In the genomic region with DNA sequence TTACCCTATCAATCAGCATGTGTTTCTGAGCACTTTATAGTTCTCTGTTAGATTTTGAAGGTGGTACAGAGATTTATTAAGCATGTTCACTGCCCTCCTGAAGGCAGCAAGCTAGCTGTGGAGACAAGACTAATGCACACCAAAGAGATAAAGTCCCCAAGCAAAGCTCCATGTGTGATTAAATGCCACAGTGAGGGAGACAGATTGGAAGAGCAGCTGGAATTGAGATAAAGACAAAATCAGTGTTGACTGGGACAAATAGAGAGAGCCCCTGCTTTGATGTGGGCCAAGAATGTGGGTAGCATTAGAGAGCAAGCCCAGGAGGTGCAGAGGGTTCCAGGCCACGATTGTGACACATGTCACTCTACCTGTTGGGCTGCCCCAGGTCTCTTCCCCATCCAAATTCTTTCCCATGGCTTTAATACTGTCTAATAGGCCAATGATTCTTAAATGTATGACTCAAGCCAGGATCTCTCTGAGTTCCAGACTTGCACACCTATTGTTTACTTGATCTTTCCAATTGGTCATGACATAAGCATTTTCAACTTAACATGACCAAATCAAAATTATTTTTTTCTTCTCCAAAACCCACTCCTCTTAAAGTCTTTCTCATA, we compare ENCODE assay signal across 17 cellular contexts.
A peak's percentile ranks its signal among the peaks of the same experiment; 100 is the strongest.
DNase-seq lines count a peak whose midpoint lies in the region; ATAC-seq and TF ChIP-seq lines count a peak whose summit lies in the region.
"Had no signal": no experiment of that assay in that cellular context is flagged by ENCODE, and none has a peak within 500 bp of the region (broad histone marks: within the 10 kb centered on the region; RNA-seq: fewer than 3 reads in every experiment).

No MANE protein-coding gene starts in this region.

- H2BK15ac ChIP-seq in mesendoderm (replicated peaks; ENCODE audit: low read depth) = no peak overlapping the region

- no peaks in the 10 kb centered on the region for H3K79me1 ChIP-seq in mesendoderm (ENCODE audit: low read length)

- no peak for TF ChIP-seq CTCF in GM23338 (conservative IDR thresholded peaks at IDR 0.05; ENCODE audit: low read depth in 2 of 2)
- no peak for TF ChIP-seq CTCF in PC-3 (conservative IDR thresholded peaks at IDR 0.05; ENCODE audit: low read depth, low read length)

- POLR2A ChIA-PET in PC-3 (lab: Charles Lee; ENCODE audit: unreplicated experiment) = interaction anchor here (0.5 kb wide), 1 partner anchor 1944 kb away, joined by 7 read pairs; no protein-coding TSS in a partner anchor

- H3K27me3 ChIP-seq in GM23338 (ENCODE audit: insufficient read depth) (no peaks in the 10 kb centered on the region), PC-3 (ENCODE audit: low read length) (no peaks in the 10 kb centered on the region), ectodermal cell (ENCODE audit: control insufficient read depth, insufficient read depth, low read length, poor library complexity, severe bottlenecking) (no peaks in the 10 kb centered on the region), mesendoderm (ENCODE audit: insufficient read depth, low read length, poor library complexity) (no peaks in the 10 kb centered on the region)
- H3K27me3 ChIP-seq: BLaER1 treated with 17β-estradiol and CSF1 and Interleukin-3, amounts not matched to agents 10 nM and 100 nM had no signal

- H2BK5ac ChIP-seq in mesendoderm (ENCODE audit: low read length) = no peak overlapping the region

- intact Hi-C loops in PC-3 (cut with micrococcal nuclease) = no loop called here

- CTCF ChIA-PET in PC-3 (lab: Charles Lee) = no interaction called here

- no peak overlapping the region for H3K18ac ChIP-seq in mesendoderm (ENCODE audit: low read length)

- no peaks in the 10 kb centered on the region for H3F3A ChIP-seq in GM23338 (replicated peaks; ENCODE audit: low read depth)
- no peaks in the 10 kb centered on the region for H3F3A ChIP-seq in PC-3 (ENCODE audit: low read length, unreplicated experiment)

- H4K20me1 ChIP-seq in GM23338 (replicated peaks; ENCODE audit: insufficient read depth) (no peaks in the 10 kb centered on the region), PC-3 (ENCODE audit: low read length) (no peaks in the 10 kb centered on the region)
- H4K20me1 ChIP-seq: BLaER1 treated with 17β-estradiol and CSF1 and Interleukin-3, amounts not matched to agents 10 nM and 100 nM had no signal

- no peak overlapping the region for H3K4ac ChIP-seq in mesendoderm (ENCODE audit: low read depth, low read length)

- H3K27ac Mint-ChIP-seq in GM23338 = no peak overlapping the region
- no peak overlapping the region for H3K27ac Mint-ChIP-seq in immature natural killer cell
- no peak overlapping the region for H3K27ac Mint-ChIP-seq in activated T-cell treated with anti-CD3 and anti-CD28 coated beads, Interleukin-2, amount 50 U/mL, for 72 hours

- WGBS in ectodermal cell, 2 experiments = 96 to 97% methylated on average over 1 of the region's 1 CpG
- no CpG with 5 or more reads among the region's 1 CpG for WGBS in mesendoderm (ENCODE audit: extremely low coverage, insufficient coverage, low lambda C conversion rate)

- H3K4me2 ChIP-seq in GM23338 (no peak overlapping the region), PC-3 (ENCODE audit: low read length) (no peak overlapping the region), mesendoderm (ENCODE audit: low read length) (no peak overlapping the region)
- H3K4me2 ChIP-seq: A549; BLaER1 treated with 17β-estradiol and CSF1 and Interleukin-3, amounts not matched to agents 10 nM and 100 nM had no signal

- DNase-seq in GM23338 (ENCODE audit: low spot score) = no peak
- peak; percentile 64 for DNase-seq in PC-3
- DNase-seq in mesendoderm = peak; percentile 36
- DNase-seq in DMS114 treated with DMSO at 0.1 percent for 48 hours (lab: John Stamatoyannopoulos, UW; ENCODE audit: unreplicated experiment) = no peak
- DNase-seq in immature natural killer cell = no peak
- DNase-seq in activated T-cell treated with anti-CD3 and anti-CD28 coated beads, Interleukin-2, amount 50 U/mL, for 72 hours = no peak
- DNase-seq: CD8-positive, alpha-beta memory T cell; GF-D8; Karpas-422; NCI-H187; NCI-H226; NCI-H524 treated with DMSO at 0.1 percent for 48 hours; NK-92 treated with Interleukin-12 subunit alpha and Interleukin-12 subunit beta, amount 100 ng/mL, for 24 hours had no signal

- no peak overlapping the region for H3K27ac ChIP-seq in GM23338 (ENCODE audit: low read depth)
- no peak overlapping the region for H3K27ac ChIP-seq in PC-3 (ENCODE audit: low read length)
- H3K27ac ChIP-seq in ectodermal cell (ENCODE audit: insufficient read depth, low read depth, low read length, poor library complexity, severe bottlenecking) = peak overlapping the region; percentile 22
- H3K27ac ChIP-seq in mesendoderm (ENCODE audit: low read depth, low read length) = no peak overlapping the region
- H3K27ac ChIP-seq: A549; BLaER1 treated with 17β-estradiol and CSF1 and Interleukin-3, amounts not matched to agents 10 nM and 100 nM had no signal

- no peaks in the 10 kb centered on the region for H3K4me1 ChIP-seq in GM23338 (ENCODE audit: insufficient read depth)
- H3K4me1 ChIP-seq in PC-3 (ENCODE audit: insufficient read depth, low read length) = peaks cover 8% of the 10 kb centered on the region
- H3K4me1 ChIP-seq in ectodermal cell (ENCODE audit: control insufficient read depth, insufficient read depth, low read length) = no peaks in the 10 kb centered on the region
- no peaks in the 10 kb centered on the region for H3K4me1 ChIP-seq in mesendoderm (ENCODE audit: control insufficient read depth, low read depth, low read length)
- H3K4me1 ChIP-seq: A549 had no signal

- ATAC-seq in GM23338 = no peak
- ATAC-seq in PC-3 = peak; percentile 43; the same call in 1 of the 2 replicates
- ATAC-seq in activated T-cell treated with anti-CD3 and anti-CD28 coated beads, Interleukin-2, amount 50 U/mL, for 72 hours (replicated peaks in 1 of 2) = no peak
- no peak for ATAC-seq in HG03378 (IDR thresholded peaks at IDR 0.05; ENCODE audit: unreplicated experiment)
- ATAC-seq: A549 had no signal

- H3K36me3 ChIP-seq in GM23338 (ENCODE audit: insufficient read depth) = no peaks in the 10 kb centered on the region
- no peaks in the 10 kb centered on the region for H3K36me3 ChIP-seq in PC-3 (ENCODE audit: low read depth, low read length)
- H3K36me3 ChIP-seq in ectodermal cell (ENCODE audit: control insufficient read depth, insufficient read depth, low read length) = no peaks in the 10 kb centered on the region
- no peaks in the 10 kb centered on the region for H3K36me3 ChIP-seq in mesendoderm (ENCODE audit: control insufficient read depth, insufficient read depth, low read length)
- H3K36me3 ChIP-seq: BLaER1 treated with 17β-estradiol and CSF1 and Interleukin-3, amounts not matched to agents 10 nM and 100 nM had no signal

- H3K4me3 ChIP-seq in GM23338 = no peak overlapping the region
- no peak overlapping the region for H3K4me3 ChIP-seq in PC-3 (ENCODE audit: low read length)
- no peak overlapping the region for H3K4me3 ChIP-seq in ectodermal cell (ENCODE audit: insufficient read depth, low read depth, low read length)
- H3K4me3 ChIP-seq in mesendoderm (ENCODE audit: low read length) = no peak overlapping the region
- H3K4me3 ChIP-seq: A549; BLaER1 treated with 17β-estradiol and CSF1 and Interleukin-3, amounts not matched to agents 10 nM and 100 nM had no signal

- H3K23ac ChIP-seq in mesendoderm (ENCODE audit: low read length) = no peak overlapping the region

- peaks cover 2% of the 10 kb centered on the region for H3K27me3 Mint-ChIP-seq in GM23338 (ENCODE audit: insufficient read depth, low read depth, poor library complexity)
- peaks cover 0 to 6% (median 3%) of the 10 kb centered on the region in 3 donors for H3K27me3 Mint-ChIP-seq in immature natural killer cell (ENCODE audit: low read depth in 3 of 3)
- peaks cover under 1% of the 10 kb centered on the region for H3K27me3 Mint-ChIP-seq in activated T-cell treated with anti-CD3 and anti-CD28 coated beads, Interleukin-2, amount 50 U/mL, for 72 hours (ENCODE audit: low read depth)
- H3K27me3 Mint-ChIP-seq: CD8-positive, alpha-beta memory T cell had no signal

- H3K9me3 ChIP-seq in PC-3 (ENCODE audit: low read length) = no peaks in the 10 kb centered on the region
- H3K9me3 ChIP-seq in ectodermal cell (ENCODE audit: control insufficient read depth, low read length) = no peaks in the 10 kb centered on the region
- H3K9me3 ChIP-seq: A549 had no signal

- peaks cover 14% of the 10 kb centered on the region; the same call in 1 of the 2 replicates for H3K9me2 ChIP-seq in GM23338 (ENCODE audit: insufficient read depth)
- no peaks in the 10 kb centered on the region for H3K9me2 ChIP-seq in PC-3 (replicated peaks; ENCODE audit: low read length)

- H3K36me3 Mint-ChIP-seq in GM23338 (ENCODE audit: low read depth) = no peaks in the 10 kb centered on the region
- no peaks in the 10 kb centered on the region for H3K36me3 Mint-ChIP-seq in immature natural killer cell
- H3K36me3 Mint-ChIP-seq in activated T-cell treated with anti-CD3 and anti-CD28 coated beads, Interleukin-2, amount 50 U/mL, for 72 hours (ENCODE audit: insufficient read depth in 2 of 2) = no peaks in the 10 kb centered on the region
- H3K36me3 Mint-ChIP-seq: CD8-positive, alpha-beta memory T cell had no signal

- H3K4me1 Mint-ChIP-seq in GM23338 (no peaks in the 10 kb centered on the region), immature natural killer cell (no peaks in the 10 kb centered on the region)
- H3K4me1 Mint-ChIP-seq in activated T-cell treated with anti-CD3 and anti-CD28 coated beads, Interleukin-2, amount 50 U/mL, for 72 hours (ENCODE audit: low read depth) = no peaks in the 10 kb centered on the region
- H3K4me1 Mint-ChIP-seq: CD8-positive, alpha-beta memory T cell had no signal

- H3K79me2 ChIP-seq in GM23338 (replicated peaks; ENCODE audit: insufficient read depth) (no peaks in the 10 kb centered on the region), PC-3 (ENCODE audit: low read length) (no peaks in the 10 kb centered on the region), mesendoderm (ENCODE audit: control insufficient read depth, insufficient read depth, low read length) (no peaks in the 10 kb centered on the region)

- BruUV-seq in PC-3 (replicated peaks; lab: Mats Ljungman, UMichigan) = no TSS peak

- H2AK5ac ChIP-seq in mesendoderm (ENCODE audit: low read length) = no peak overlapping the region

- H2AFZ ChIP-seq in GM23338 (peak overlapping the region; percentile 87; the same call in 1 of the 2 replicates), PC-3 (ENCODE audit: low read length) (no peak overlapping the region)

- H3K4me3 Mint-ChIP-seq in GM23338 (no peak overlapping the region), immature natural killer cell (no peak overlapping the region)
- no peak overlapping the region for H3K4me3 Mint-ChIP-seq in activated T-cell treated with anti-CD3 and anti-CD28 coated beads, Interleukin-2, amount 50 U/mL, for 72 hours
- H3K4me3 Mint-ChIP-seq: CD8-positive, alpha-beta memory T cell had no signal

- H2BK120ac ChIP-seq in mesendoderm (ENCODE audit: low read depth, low read length) = no peak overlapping the region

- H3K9me3 Mint-ChIP-seq in GM23338 = no peaks in the 10 kb centered on the region
- peaks cover 0 to 4% (median 0%) of the 10 kb centered on the region in 6 donors for H3K9me3 Mint-ChIP-seq in immature natural killer cell
- peaks cover 0 to 2% of the 10 kb centered on the region in 2 donors for H3K9me3 Mint-ChIP-seq in activated T-cell treated with anti-CD3 and anti-CD28 coated beads, Interleukin-2, amount 50 U/mL, for 72 hours
- H3K9me3 Mint-ChIP-seq: CD8-positive, alpha-beta memory T cell had no signal

- no peak overlapping the region for H3K56ac ChIP-seq in mesendoderm (ENCODE audit: low read length)

- H3K9ac ChIP-seq in PC-3 (ENCODE audit: low read length) (no peak overlapping the region), mesendoderm (ENCODE audit: low read length) (no peak overlapping the region)
- H3K9ac ChIP-seq: BLaER1 treated with 17β-estradiol and CSF1 and Interleukin-3, amounts not matched to agents 10 nM and 100 nM had no signal

- no peak overlapping the region for H4K5ac ChIP-seq in mesendoderm (ENCODE audit: low read length)

- no peak overlapping the region for H4K8ac ChIP-seq in mesendoderm (ENCODE audit: low read depth, low read length)

Comparison
In these comparisons a context has a peak if more than half of its experiments do, and no peak if none do; other contexts are left out.
1. DNase-seq: peak in PC-3 (single experiment) and mesendoderm (single experiment); none in GM23338 (single experiment), DMS114 treated with DMSO at 0.1 percent for 48 hours (single experiment), immature natural killer cell (0 of 3) and activated T-cell treated with anti-CD3 and anti-CD28 coated beads, Interleukin-2, amount 50 U/mL, for 72 hours (0 of 2).